ENCODE assay signal across 2 cellular contexts in genomic region chr4:8314691-8315255, GRCh38.
TF ChIP-seq lines count a peak whose summit lies in the region.

No MANE protein-coding gene starts in this region.

TF ChIP-seq in A549, 52 proteins besides CTCF, POLR2A, EP300 and RAD21:
- TF ChIP-seq RNF2 (IDR thresholded peaks at IDR 0.05; ENCODE audit: borderline replicate concordance, low read depth) (no peak), USF2 (IDR thresholded peaks at IDR 0.05) (no peak), EHF (CRISPR knock-in tag; IDR thresholded peaks at IDR 0.05) (no peak), HMGXB4 (CRISPR knock-in tag; IDR thresholded peaks at IDR 0.05; ENCODE audit: borderline replicate concordance) (no peak), CBX2 (IDR thresholded peaks at IDR 0.05; ENCODE audit: borderline replicate concordance, low read depth) (no peak), CHD4 (IDR thresholded peaks at IDR 0.05; ENCODE audit: borderline replicate concordance) (no peak), JUNB (IDR thresholded peaks at IDR 0.05) (no peak), NPAS2 (CRISPR knock-in tag; IDR thresholded peaks at IDR 0.05; ENCODE audit: borderline replicate concordance) (no peak), CEBPB (IDR thresholded peaks at IDR 0.05) (no peak), JUN (IDR thresholded peaks at IDR 0.05) (no peak), RARB (CRISPR knock-in tag; IDR thresholded peaks at IDR 0.05) (no peak), SMC3 (IDR thresholded peaks at IDR 0.05) (no peak), CHD2 (IDR thresholded peaks at IDR 0.05; ENCODE audit: low read length, partially characterized antibody) (no peak), ZC3H11A (IDR thresholded peaks at IDR 0.05) (no peak), ATOH8 (CRISPR knock-in tag; IDR thresholded peaks at IDR 0.05; ENCODE audit: low read depth) (no peak), MYC (IDR thresholded peaks at IDR 0.05; ENCODE audit: borderline replicate concordance, low read length) (no peak), NFE2L2 (conservative IDR thresholded peaks at IDR 0.05; ENCODE audit: low read length) (no peak), ZFP36 (IDR thresholded peaks at IDR 0.05; ENCODE audit: borderline replicate concordance, partially characterized antibody) (no peak)
TF ChIP-seq in A549: peak in this region for 0.

TF ChIP-seq in GM23338, 12 proteins besides CTCF, POLR2A, EP300 and RAD21:
- TF ChIP-seq POLR2AphosphoS5 (IDR thresholded peaks at IDR 0.05; ENCODE audit: low read depth) (no peak), ETS1 (IDR thresholded peaks at IDR 0.05) (no peak)
TF ChIP-seq in GM23338: peak in this region for 0.
